8 cellular contexts compared by ENCODE assay signal in genomic region chrX:47361538-47362511, GRCh38. TPM values are rescaled to one million over a fixed set of nuclear protein-coding genes. Genes with fewer than 3 reads are reported as not detected.
DNase-seq lines count a peak whose midpoint lies in the region; ATAC-seq, FAIRE-seq and TF ChIP-seq lines count a peak whose summit lies in the region.

No MANE protein-coding gene starts in this region.

- no peak for TF ChIP-seq CTCF in bronchial epithelial cell (IDR thresholded peaks at IDR 0.05; ENCODE audit: insufficient read depth, low read length, severe bottlenecking)

- peak overlapping the region; percentile 18 for H3K4me3 ChIP-seq in bronchial epithelial cell (ENCODE audit: low read depth, low read length)
- peak overlapping the region; percentile 30 for H3K4me3 ChIP-seq in iPS-11a (ENCODE audit: low read depth, low read length)
- H3K4me3 ChIP-seq in rectal smooth muscle tissue (ENCODE audit: low read length): peak overlapping the region; percentile 47

- H3K27me3 ChIP-seq in bronchial epithelial cell (ENCODE audit: control insufficient read depth, insufficient read depth, low read length): no peaks in the 10 kb centered on the region
- H3K27me3 ChIP-seq in rectal smooth muscle tissue (ENCODE audit: control insufficient read depth, insufficient read depth, low read length): no peaks in the 10 kb centered on the region

- peak; percentile 84 for ATAC-seq in GM21526 (IDR thresholded peaks at IDR 0.05; ENCODE audit: low FRiP score, unreplicated experiment)

- H3K9ac ChIP-seq in rectal smooth muscle tissue (ENCODE audit: low read length): no peak overlapping the region

- no peak for FAIRE-seq in bronchial epithelial cell (lab: Jason Lieb, UNC)

- H3K27ac ChIP-seq in rectal smooth muscle tissue (ENCODE audit: low read depth, low read length): peak overlapping the region; percentile 78

- peak; percentile 60 for DNase-seq in GM03348 (ENCODE audit: low spot score)
- peak; percentile 56 for DNase-seq in HT1080 (ENCODE audit: low read depth)
- peak; percentile 41 for DNase-seq in OCI-M1 (lab: John Stamatoyannopoulos, UW)
- peak; percentile 89 for DNase-seq in bronchial epithelial cell (ENCODE audit: low read depth)
- DNase-seq in GF-D8 (lab: John Stamatoyannopoulos, UW): no peak

- no peaks in the 10 kb centered on the region for H3K4me1 ChIP-seq in rectal smooth muscle tissue (ENCODE audit: control insufficient read depth, insufficient read depth, low read length)

- H3K36me3 ChIP-seq in bronchial epithelial cell (ENCODE audit: control insufficient read depth, insufficient read depth, low read length) (no peaks in the 10 kb centered on the region), rectal smooth muscle tissue (ENCODE audit: control insufficient read depth, insufficient read depth, low read length) (no peaks in the 10 kb centered on the region)

RNA-seq across cellular contexts. Expression of gene ZNF157, which starts 8.6 kb away (rescaled TPM):
- total RNA-seq in HT1080 (2014; rRNA removed; shearing (Covaris generic)): not detected in 2 replicates
- polyA plus RNA-seq in HT1080 (2015; cell fraction: cytosol; rRNA removed): not detected in 2 replicates
- polyA plus RNA-seq in HT1080 (2015; cell fraction: nucleus; rRNA removed): not detected in 2 replicates
- total RNA-seq in bronchial epithelial cell: not detected in 2 replicates
